ENCODE assay signal across 1 cellular context in genomic region chr19:41702208-41702651, GRCh38.
TF ChIP-seq lines count a peak whose summit lies in the region.

No MANE protein-coding gene starts in this region.

TF ChIP-seq in HepG2, 621 proteins besides CTCF, POLR2A, EP300 and RAD21:
- TF ChIP-seq ZNF616 (CRISPR knock-in tag; IDR thresholded peaks at IDR 0.05; ENCODE audit: low read depth) (no peak), MAFK (conservative IDR thresholded peaks at IDR 0.05 in 1 of 2, IDR thresholded peaks at IDR 0.05 in 1 of 2; ENCODE audit: low read length in 2 of 2) (peak; percentile 79 to 88), ZNF263 (CRISPR knock-in tag; IDR thresholded peaks at IDR 0.05) (no peak), U2AF1 (optimal IDR thresholded peaks at IDR 0.05; ENCODE audit: low read depth, low read length) (no peak), MTF2 (CRISPR knock-in tag; IDR thresholded peaks at IDR 0.05; ENCODE audit: borderline replicate concordance) (no peak), SUZ12 (IDR thresholded peaks at IDR 0.05; ENCODE audit: low read depth, low read length) (no peak), ATM (IDR thresholded peaks at IDR 0.05; ENCODE audit: borderline replicate concordance) (no peak), ZNF704 (CRISPR knock-in tag; IDR thresholded peaks at IDR 0.05; ENCODE audit: borderline replicate concordance) (no peak), DMAP1 (CRISPR knock-in tag; IDR thresholded peaks at IDR 0.05) (no peak), MAFF (IDR thresholded peaks at IDR 0.05; ENCODE audit: low read depth, low read length) (peak; percentile 79)
TF ChIP-seq in HepG2: peak in this region for 2.
